In the genomic region with DNA sequence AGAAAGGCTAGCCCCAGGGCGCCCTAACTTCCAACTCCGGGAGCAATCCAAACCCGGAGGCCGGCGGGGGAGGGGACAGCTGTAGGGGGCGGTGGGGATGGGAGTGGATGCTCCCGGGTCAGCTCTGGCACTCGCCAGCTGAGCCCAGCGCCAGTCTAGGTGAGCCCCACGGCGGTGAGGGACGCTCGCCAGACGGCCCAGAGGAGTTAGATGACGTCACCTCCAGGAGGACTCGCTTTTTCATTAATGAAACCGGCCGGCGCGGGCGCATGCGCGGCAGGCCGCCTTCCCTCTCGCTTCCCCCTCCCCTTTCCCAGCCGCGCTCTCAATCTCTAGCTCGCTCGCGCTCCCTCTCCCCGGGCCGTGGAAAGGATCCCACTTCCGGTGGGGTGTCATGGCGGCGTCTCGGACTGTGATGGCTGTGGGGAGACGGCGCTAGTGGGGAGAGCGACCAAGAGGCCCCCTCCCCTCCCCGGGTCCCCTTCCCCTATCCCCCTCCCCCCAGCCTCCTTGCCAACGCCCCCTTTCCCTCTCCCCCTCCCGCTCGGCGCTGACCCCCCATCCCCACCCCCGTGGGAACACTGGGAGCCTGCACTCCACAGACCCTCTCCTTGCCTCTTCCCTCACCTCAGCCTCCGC, we compare ENCODE assay signal across 8 cellular contexts. TPM values are rescaled to one million over a fixed set of nuclear protein-coding genes. Genes with fewer than 3 reads are reported as not detected.
DNase-seq lines count a peak whose midpoint lies in the region; ATAC-seq and TF ChIP-seq lines count a peak whose summit lies in the region.

TSS of gene NF1 (plus strand) at position 378 of the 639 bp plus-strand sequence. CDS start 333 bp downstream, outside the sequence.

- H3K9ac ChIP-seq in DND-41 (ENCODE audit: low read depth, low read length) (peak within 1 kb of the TSS; percentile 91), GM23248 (peak within 1 kb of the TSS; percentile 94), fibroblast of lung (ENCODE audit: insufficient read depth, low read length) (peak within 1 kb of the TSS; percentile 90)

- DNase-seq in DND-41 (peak; percentile 94), GM23248 (peak; percentile 99), LoVo (ENCODE audit: low spot score) (peak; percentile 97), RWPE1 (ENCODE audit: low spot score) (peak; percentile 99), fibroblast of lung (ENCODE audit: low read depth in 2 of 2) (peak; percentile 90 to 94)
- DNase-seq in naive thymus-derived CD8-positive, alpha-beta T cell, result peak; percentile 64 to 88 (median 72)
- DNase-seq in stimulated activated naive B cell treated with anti-CD40 and anti-IgM and Interleukin-4, amounts not matched to agents 10 μg/mL and 1 μg/mL and 100 μg/mL, for 72 hours, result peak; percentile 87

- H3K36me3 ChIP-seq in DND-41 (ENCODE audit: insufficient read depth, low read length) (no peaks in the 10 kb centered on the region; the same call in 1 of the 2 replicates), GM23248 (ENCODE audit: low read depth) (no peaks in the 10 kb centered on the region), fibroblast of lung (ENCODE audit: control insufficient read depth, insufficient read depth, low read length) (no peaks in the 10 kb centered on the region)

- H3K27me3 Mint-ChIP-seq in activated T-helper 17 cell treated with anti-CD3 and anti-CD28 coated beads, Interleukin-2, amount 50 U/mL, for 72 hours, result no peaks in the 10 kb centered on the region
- H3K27me3 Mint-ChIP-seq in naive thymus-derived CD8-positive, alpha-beta T cell, result no peaks in the 10 kb centered on the region
- H3K27me3 Mint-ChIP-seq in stimulated activated naive B cell treated with anti-CD40 and anti-IgM and Interleukin-4, amounts not matched to agents 10 μg/mL and 1 μg/mL and 100 μg/mL, for 72 hours, result no peaks in the 10 kb centered on the region

- H4K20me1 ChIP-seq in DND-41 (ENCODE audit: insufficient read depth, low read length) (peaks cover 9% of the 10 kb centered on the region; the same call in 1 of the 2 replicates), GM23248 (ENCODE audit: insufficient read depth) (no peaks in the 10 kb centered on the region), fibroblast of lung (ENCODE audit: control insufficient read depth, extremely low read depth, insufficient read depth, low read length) (no peaks in the 10 kb centered on the region)

- H3K4me3 Mint-ChIP-seq in activated T-helper 17 cell treated with anti-CD3 and anti-CD28 coated beads, Interleukin-2, amount 50 U/mL, for 72 hours, result peak within 1 kb of the TSS; percentile 97
- H3K4me3 Mint-ChIP-seq in naive thymus-derived CD8-positive, alpha-beta T cell, result peak within 1 kb of the TSS; percentile 84 to 99 (median 96)
- H3K4me3 Mint-ChIP-seq in stimulated activated naive B cell treated with anti-CD40 and anti-IgM and Interleukin-4, amounts not matched to agents 10 μg/mL and 1 μg/mL and 100 μg/mL, for 72 hours, result peak within 1 kb of the TSS; percentile 95

- H3F3A ChIP-seq in GM23248 (ENCODE audit: insufficient read depth), result peaks cover 26% of the 10 kb centered on the region; the same call in 1 of the 2 replicates

- POLR2A ChIA-PET in RWPE1 (lab: Yijun Ruan, JAX; ENCODE audit: low non-redundant PET), result interaction anchor here (1.1 kb wide), 1 partner anchor 23 kb away, joined by 3 read pairs; no protein-coding TSS in a partner anchor
- POLR2A ChIA-PET in naive thymus-derived CD8-positive, alpha-beta T cell (lab: Charles Lee), result interaction anchor here (0.5 kb wide), 1 partner anchor 209 kb away, joined by 4 read pairs; no protein-coding TSS in a partner anchor

- no peaks in the 10 kb centered on the region for H3K9me2 ChIP-seq in GM23248 (ENCODE audit: insufficient read depth)

- no peaks in the 10 kb centered on the region for H3K9me3 Mint-ChIP-seq in activated T-helper 17 cell treated with anti-CD3 and anti-CD28 coated beads, Interleukin-2, amount 50 U/mL, for 72 hours
- no peaks in the 10 kb centered on the region for H3K9me3 Mint-ChIP-seq in naive thymus-derived CD8-positive, alpha-beta T cell
- no peaks in the 10 kb centered on the region for H3K9me3 Mint-ChIP-seq in stimulated activated naive B cell treated with anti-CD40 and anti-IgM and Interleukin-4, amounts not matched to agents 10 μg/mL and 1 μg/mL and 100 μg/mL, for 72 hours

- WGBS in GM23248 (ENCODE audit: low coverage in 1 of 2, low lambda C conversion rate in 2 of 2, missing lambda C conversion rate in 2 of 2), 2 experiments, result 1 to 3% methylated on average over 16 to 46 of the region's 46 CpGs

- TF ChIP-seq CTCF in DND-41 (IDR thresholded peaks at IDR 0.05; ENCODE audit: borderline replicate concordance, extremely low read depth, low read length, poor library complexity, severe bottlenecking) (no peak), RWPE1 (conservative IDR thresholded peaks at IDR 0.05; ENCODE audit: low read depth) (no peak), fibroblast of lung (conservative IDR thresholded peaks at IDR 0.05 in 1 of 2, IDR thresholded peaks at IDR 0.05 in 1 of 2; ENCODE audit: low read depth in 1 of 2, low read length in 2 of 2) (no peak)

- H3K27ac Mint-ChIP-seq in activated T-helper 17 cell treated with anti-CD3 and anti-CD28 coated beads, Interleukin-2, amount 50 U/mL, for 72 hours, result peak within 1 kb of the TSS; percentile 97
- peak within 1 kb of the TSS; percentile 80 to 98 (median 94) for H3K27ac Mint-ChIP-seq in naive thymus-derived CD8-positive, alpha-beta T cell
- H3K27ac Mint-ChIP-seq in stimulated activated naive B cell treated with anti-CD40 and anti-IgM and Interleukin-4, amounts not matched to agents 10 μg/mL and 1 μg/mL and 100 μg/mL, for 72 hours, result peak within 1 kb of the TSS; percentile 96

- ATAC-seq in DND-41 (ENCODE audit: insufficient read depth, low read depth), result peak; percentile 88
- ATAC-seq in activated T-helper 17 cell treated with anti-CD3 and anti-CD28 coated beads, Interleukin-2, amount 50 U/mL, for 72 hours (replicated peaks), result peak; percentile 90
- ATAC-seq in naive thymus-derived CD8-positive, alpha-beta T cell, result peak; percentile 66 to 72
- ATAC-seq in stimulated activated naive B cell treated with anti-CD40 and anti-IgM and Interleukin-4, amounts not matched to agents 10 μg/mL and 1 μg/mL and 100 μg/mL, for 72 hours (replicated peaks), result peak; percentile 90

- H3K4me1 ChIP-seq in DND-41 (ENCODE audit: insufficient read depth, low read length) (peaks cover 29% of the 10 kb centered on the region), GM23248 (ENCODE audit: insufficient read depth) (peaks cover 11% of the 10 kb centered on the region; the same call in 1 of the 2 replicates), fibroblast of lung (ENCODE audit: control insufficient read depth, extremely low read depth, insufficient read depth, low read length) (peaks cover 4% of the 10 kb centered on the region)

- H3K9me3 ChIP-seq in DND-41 (ENCODE audit: insufficient read depth, low read length, severe bottlenecking) (no peaks in the 10 kb centered on the region), GM23248 (ENCODE audit: low read depth) (no peaks in the 10 kb centered on the region), fibroblast of lung (ENCODE audit: control insufficient read depth, insufficient read depth, low read depth, low read length) (no peaks in the 10 kb centered on the region)

- peak within 1 kb of the TSS; percentile 69 to 99 for H3K4me3 ChIP-seq in DND-41 (ENCODE audit: low read depth in 1 of 2, low read length in 2 of 2)
- H3K4me3 ChIP-seq in GM23248, result peak within 1 kb of the TSS; percentile 95
- H3K4me3 ChIP-seq in fibroblast of lung (replicated peaks in 1 of 4; ENCODE audit: control extremely low read depth in 1 of 4, insufficient read depth in 1 of 4, low read depth in 3 of 4, low read length in 4 of 4), result peak within 1 kb of the TSS; percentile 69 to 93 (median 90)

- in situ Hi-C loops in GM23248 (cut with MboI), result no loop called here

- H3K36me3 Mint-ChIP-seq in activated T-helper 17 cell treated with anti-CD3 and anti-CD28 coated beads, Interleukin-2, amount 50 U/mL, for 72 hours (ENCODE audit: low read depth), result peaks cover 8% of the 10 kb centered on the region
- H3K36me3 Mint-ChIP-seq in naive thymus-derived CD8-positive, alpha-beta T cell, result no peaks in the 10 kb centered on the region
- peaks cover 0 to 2% of the 10 kb centered on the region in 2 donors for H3K36me3 Mint-ChIP-seq in stimulated activated naive B cell treated with anti-CD40 and anti-IgM and Interleukin-4, amounts not matched to agents 10 μg/mL and 1 μg/mL and 100 μg/mL, for 72 hours

- peak within 1 kb of the TSS; percentile 84 for H3K4me2 ChIP-seq in DND-41 (ENCODE audit: insufficient read depth, low read length)
- H3K4me2 ChIP-seq in GM23248 (ENCODE audit: unreplicated experiment), result peak within 1 kb of the TSS; percentile 91
- peak within 1 kb of the TSS; percentile 77 for H3K4me2 ChIP-seq in fibroblast of lung (ENCODE audit: extremely low read depth, insufficient read depth, low read length)

- H3K27ac ChIP-seq in DND-41 (ENCODE audit: low read length) (peak within 1 kb of the TSS; percentile 88), GM23248 (peak within 1 kb of the TSS; percentile 83), RWPE1 (peak within 1 kb of the TSS; percentile 93), fibroblast of lung (ENCODE audit: insufficient read depth, low read length) (peak within 1 kb of the TSS; percentile 73)

- peak within 1 kb of the TSS; percentile 88 for H2AFZ ChIP-seq in DND-41 (ENCODE audit: low read depth, low read length)
- H2AFZ ChIP-seq in GM23248, result peak within 1 kb of the TSS; percentile 89
- H2AFZ ChIP-seq in fibroblast of lung (ENCODE audit: low read length), result peak within 1 kb of the TSS; percentile 47

- H3K4me1 Mint-ChIP-seq in activated T-helper 17 cell treated with anti-CD3 and anti-CD28 coated beads, Interleukin-2, amount 50 U/mL, for 72 hours, result peaks cover 13% of the 10 kb centered on the region
- H3K4me1 Mint-ChIP-seq in naive thymus-derived CD8-positive, alpha-beta T cell, result peaks cover 12 to 15% (median 13%) of the 10 kb centered on the region in 4 donors
- H3K4me1 Mint-ChIP-seq in stimulated activated naive B cell treated with anti-CD40 and anti-IgM and Interleukin-4, amounts not matched to agents 10 μg/mL and 1 μg/mL and 100 μg/mL, for 72 hours, result peaks cover 9 to 11% of the 10 kb centered on the region in 2 donors

- H3K27me3 ChIP-seq in DND-41 (ENCODE audit: insufficient read depth, low read length, poor library complexity), result no peaks in the 10 kb centered on the region
- no peaks in the 10 kb centered on the region for H3K27me3 ChIP-seq in GM23248 (replicated peaks; ENCODE audit: insufficient read depth)
- no peaks in the 10 kb centered on the region for H3K27me3 ChIP-seq in fibroblast of lung (ENCODE audit: control insufficient read depth, insufficient read depth, low read length)

- CTCF ChIA-PET in RWPE1 (lab: Yijun Ruan, JAX), result interaction anchor here (0.6 kb wide), 1 partner anchor 22 kb away, joined by 3 read pairs; no protein-coding TSS in a partner anchor

- H3K79me2 ChIP-seq in DND-41 (ENCODE audit: insufficient read depth, low read length) (peaks cover 46% of the 10 kb centered on the region), GM23248 (ENCODE audit: insufficient read depth) (peaks cover 47% of the 10 kb centered on the region), fibroblast of lung (ENCODE audit: control insufficient read depth, insufficient read depth, low read length) (peaks cover 41% of the 10 kb centered on the region)

RNA-seq across cellular contexts. Expression of gene NF1, which starts in this region (rescaled TPM):
- 24.4 and 46.0 TPM in 2 replicates for total RNA-seq in GM23248 (2014; rRNA removed; shearing (Covaris generic))
- polyA plus RNA-seq in GM23248 (2016; fragmentation: Nextera tagmentation; extraction: Ambion mirVana) (4.1 and 6.1 TPM in 2 replicates), fibroblast of lung (51.7 and 52.8 TPM in 2 replicates)
- 10 to 100 TPM; 27.6 to 44.4 TPM for total RNA-seq in activated T-helper 17 cell treated with anti-CD3 and anti-CD28 coated beads, Interleukin-2, amount 50 U/mL, for 72 hours
- total RNA-seq in fibroblast of lung, result 52.1 and 78.8 TPM in 2 replicates
- polyA plus RNA-seq in fibroblast of lung (2012), result 15.5 and 20.7 TPM in 2 replicates
- polyA minus RNA-seq in fibroblast of lung (ENCODE audit: low replicate concordance), result 36.4 and 85.3 TPM in 2 replicates
- 10 to 100 TPM; 45.9 to 47.3 TPM for total RNA-seq in naive thymus-derived CD8-positive, alpha-beta T cell
- 10 to 100 TPM in 2 of 3 donors, 1 to 10 TPM in 1; 7.5 to 14.3 (median 11.0) TPM for polyA plus RNA-seq in naive thymus-derived CD8-positive, alpha-beta T cell

Comparison
In these comparisons a context has a peak if more than half of its experiments do, and no peak if none do; other contexts are left out.
1. Peak in every context shown above with its lines: DNase-seq, ATAC-seq, H3K4me3 ChIP-seq and H3K27ac ChIP-seq.